Comparison of ENCODE assay signal across 16 cellular contexts in the genomic region with DNA sequence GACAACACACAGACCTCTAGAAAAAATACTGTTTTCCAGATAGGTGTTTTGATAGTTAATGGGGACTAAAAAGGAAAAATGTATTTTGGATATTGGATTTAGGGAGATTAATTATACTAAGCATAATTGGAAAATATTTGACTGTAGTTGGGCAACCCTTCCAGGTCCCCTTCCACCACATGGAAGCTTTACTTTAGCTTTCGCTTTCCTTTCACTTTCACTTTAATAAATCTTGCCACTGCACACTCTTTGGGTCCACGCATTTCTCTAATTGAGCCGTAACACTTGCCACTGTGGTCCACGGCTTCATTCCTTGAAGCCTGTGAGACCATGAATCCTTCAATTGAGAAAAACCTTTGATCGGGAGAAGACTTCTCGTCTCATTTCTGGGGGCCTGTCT. TPM values are rescaled to one million over a fixed set of nuclear protein-coding genes. Genes with fewer than 3 reads are reported as not detected.
"Had no signal": no experiment of that assay in that cellular context is flagged by ENCODE, and none has a peak within 500 bp of the region (broad histone marks: within the 10 kb centered on the region; RNA-seq: fewer than 3 reads in every experiment).

No MANE protein-coding gene starts in this region.

- H3K4me1 ChIP-seq: esophagus squamous epithelium, foreskin keratinocyte, prostate gland, suprapubic skin had no signal

- H3K27ac ChIP-seq: brain microvascular endothelial cell, esophagus squamous epithelium, foreskin keratinocyte, prostate gland, suprapubic skin had no signal

- H3K4me3 ChIP-seq: esophagus squamous epithelium, prostate gland, suprapubic skin had no signal

- H3K36me3 ChIP-seq: brain microvascular endothelial cell, esophagus squamous epithelium, prostate gland, suprapubic skin had no signal

- DNase-seq: activated B cell treated with CpG ODN at 0.5 μM for 24 hours; activated CD4-positive, alpha-beta T cell treated with anti-CD3 and anti-CD28 coated beads, Interleukin-2, amount 10 ng/mL, durations not matched to agents 24 days and 14 days; activated CD8-positive, alpha-beta memory T cell treated with anti-CD3 and anti-CD28 coated beads, Interleukin-2, amount 50 U/mL, for 48 hours; activated CD8-positive, alpha-beta T cell treated with anti-CD3 and anti-CD28 coated beads, Interleukin-2, amount 10 ng/mL, durations not matched to agents 7 days and 5 days; activated gamma-delta T cell; activated T-cell treated with anti-CD3 and anti-CD28 coated beads, Interleukin-2, amount 50 U/mL, for 72 hours; brain microvascular endothelial cell; cortex of kidney; effector CD4-positive, alpha-beta T cell; esophagus squamous epithelium; foreskin keratinocyte; right cardiac atrium; T-helper 17 cell had no signal

- H3K27me3 ChIP-seq: suprapubic skin had no signal

- ATAC-seq: activated CD8-positive, alpha-beta T cell treated with anti-CD3 and anti-CD28 coated beads, Interleukin-2, amount 10 ng/mL, durations not matched to agents 7 days and 5 days; activated T-cell treated with anti-CD3 and anti-CD28 coated beads, Interleukin-2, amount 50 U/mL, for 72 hours; foreskin keratinocyte; right cardiac atrium; T-helper 17 cell had no signal

- H3K9me3 ChIP-seq: esophagus squamous epithelium, prostate gland, suprapubic skin had no signal

RNA-seq across cellular contexts. Expression of gene GLDN, which starts 15.5 kb away (rescaled TPM):
- total RNA-seq: activated B cell treated with CpG ODN at 0.5 μM for 24 hours; activated CD4-positive, alpha-beta T cell treated with anti-CD3 and anti-CD28 coated beads, Interleukin-2, amount 10 ng/mL, durations not matched to agents 24 days and 14 days; activated CD8-positive, alpha-beta T cell treated with anti-CD3 and anti-CD28 coated beads, Interleukin-2, amount 10 ng/mL, durations not matched to agents 7 days and 5 days; activated T-cell treated with anti-CD3 and anti-CD28 coated beads, Interleukin-2, amount 50 U/mL, for 72 hours; foreskin keratinocyte had no signal
- polyA plus RNA-seq: foreskin keratinocyte had no signal

RNA-seq across cellular contexts. Expression of gene CYP19A1, which starts 18.6 kb away (rescaled TPM):
- total RNA-seq: activated CD8-positive, alpha-beta T cell treated with anti-CD3 and anti-CD28 coated beads, Interleukin-2, amount 10 ng/mL, durations not matched to agents 7 days and 5 days; activated T-cell treated with anti-CD3 and anti-CD28 coated beads, Interleukin-2, amount 50 U/mL, for 72 hours; foreskin keratinocyte had no signal
- polyA plus RNA-seq: foreskin keratinocyte, neural cell had no signal
